ENCODE assay signal across 25 cellular contexts in the genomic region with DNA sequence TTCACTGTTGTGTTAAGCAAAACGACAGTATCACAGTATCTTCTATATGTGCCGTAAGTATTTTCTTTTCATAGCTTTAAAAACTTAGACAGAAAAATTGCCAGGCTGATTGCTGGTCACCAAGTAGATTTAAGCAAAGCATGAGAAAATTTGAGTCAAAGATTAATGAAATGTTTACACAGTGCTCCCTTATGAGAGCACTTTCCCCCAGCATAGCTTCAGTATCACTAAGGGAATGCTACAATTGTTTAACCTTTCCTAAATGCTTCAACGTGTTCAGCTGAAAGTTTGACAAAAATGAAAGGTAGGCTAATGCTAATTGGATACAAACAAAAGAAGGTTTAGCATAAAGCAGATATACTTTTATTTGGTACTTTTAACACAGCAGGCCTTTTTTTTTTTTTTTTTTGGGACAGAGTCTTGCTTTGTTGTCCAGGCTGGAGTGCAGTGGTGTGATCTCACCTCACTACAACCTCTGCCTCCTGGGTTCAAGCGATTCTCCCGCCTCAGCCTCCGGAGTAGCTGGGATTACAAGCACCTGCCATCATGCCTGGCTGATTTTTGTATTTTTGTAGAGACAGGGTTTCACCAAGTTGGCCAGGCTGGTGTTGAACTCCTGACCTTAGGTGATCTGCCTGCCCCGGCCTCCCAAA. TPM values are rescaled to one million over a fixed set of nuclear protein-coding genes. Genes with fewer than 3 reads are reported as not detected.
A peak's percentile ranks its signal among the peaks of the same experiment; 100 is the strongest.
DNase-seq lines count a peak whose midpoint lies in the region; TF ChIP-seq lines count a peak whose summit lies in the region.
"Had no signal": no experiment of that assay in that cellular context is flagged by ENCODE, and none has a peak within 500 bp of the region (broad histone marks: within the 10 kb centered on the region; RNA-seq: fewer than 3 reads in every experiment).

No MANE protein-coding gene starts in this region.

- H3K27me3 ChIP-seq in Caco-2 (replicated peaks; ENCODE audit: control insufficient read depth, insufficient read depth, low read length) = no peaks in the 10 kb centered on the region
- no peaks in the 10 kb centered on the region for H3K27me3 ChIP-seq in liver (ENCODE audit: control insufficient read depth in 4 of 4, insufficient read depth in 4 of 4, low read length in 3 of 4)
- no peaks in the 10 kb centered on the region for H3K27me3 ChIP-seq in CD8-positive, alpha-beta memory T cell (ENCODE audit: insufficient read depth, low read length, poor library complexity, severe bottlenecking)
- H3K27me3 ChIP-seq: BLaER1 treated with 17β-estradiol and CSF1 and Interleukin-3, amounts not matched to agents 10 nM and 100 nM; SJCRH30 had no signal

- no peak for DNase-seq in Caco-2
- DNase-seq in kidney glomerular epithelial cell (lab: John Stamatoyannopoulos, UW) = peak; percentile 20
- no peak for DNase-seq in progenitor cell of endocrine pancreas (ENCODE audit: low spot score, unreplicated experiment)
- no peak for DNase-seq in NOMO-1 (lab: John Stamatoyannopoulos, UW; ENCODE audit: unreplicated experiment in 2 of 2)
- DNase-seq in G401 (ENCODE audit: low spot score) = no peak
- DNase-seq in stimulated activated CD4-positive, alpha-beta T cell treated with anti-CD3 and anti-CD28 coated beads, Interleukin-4, amount 100 ng/mL, for 24 hours = no peak
- no peak for DNase-seq in CD8-positive, alpha-beta memory T cell
- DNase-seq: AML-193; CD4-positive, alpha-beta T cell; COR-L47; DMS79; EL; GF-D8; Karpas-422; NCI-H1105; NCI-H1436 treated with DMSO at 0.1 percent for 48 hours; NCI-H1930; NCI-H2107; NCI-H524; NCI-H82; NK-92 treated with Interleukin-12 subunit alpha and Interleukin-12 subunit beta, amount 100 ng/mL, for 24 hours; PC-9; SJCRH30 had no signal

- H3K4me1 ChIP-seq in Caco-2 = peaks cover 11% of the 10 kb centered on the region
- H3K4me1 ChIP-seq in liver (ENCODE audit: control insufficient read depth in 4 of 4, insufficient read depth in 4 of 4, low read length in 3 of 4) = peaks cover 10 to 32% (median 14%) of the 10 kb centered on the region in 4 donors
- H3K4me1 ChIP-seq in CD8-positive, alpha-beta memory T cell (ENCODE audit: insufficient read depth, low read length) = no peaks in the 10 kb centered on the region
- H3K4me1 ChIP-seq: BLaER1 treated with 17β-estradiol and CSF1 and Interleukin-3, amounts not matched to agents 10 nM and 100 nM; SJCRH30 had no signal

- TF ChIP-seq RAD21 in liver (IDR thresholded peaks at IDR 0.05) = peak; percentile 15 to 29

- no peak overlapping the region for H3K4me3 ChIP-seq in Caco-2 (ENCODE audit: low read depth, low read length)
- no peak overlapping the region for H3K4me3 ChIP-seq in liver (ENCODE audit: low read depth in 1 of 3, low read length in 3 of 3)
- no peak overlapping the region for H3K4me3 ChIP-seq in CD8-positive, alpha-beta memory T cell (ENCODE audit: low read length)
- H3K4me3 ChIP-seq: BLaER1 treated with 17β-estradiol and CSF1 and Interleukin-3, amounts not matched to agents 10 nM and 100 nM; PC-9; SJCRH30 had no signal

- POLR2A ChIA-PET in Caco-2 (lab: Charles Lee) = no interaction called here
- POLR2A ChIA-PET in CD8-positive, alpha-beta memory T cell (lab: Charles Lee) = no interaction called here

- in situ Hi-C loops in G401 (cut with HindIII; ENCODE audit: low sequenced_read_pairs) = no loop called here

- no peaks in the 10 kb centered on the region for H3K27me3 Mint-ChIP-seq in Caco-2 (ENCODE audit: insufficient read depth, unreplicated experiment)
- H3K27me3 Mint-ChIP-seq in progenitor cell of endocrine pancreas = no peaks in the 10 kb centered on the region
- H3K27me3 Mint-ChIP-seq in CD8-positive, alpha-beta memory T cell = no peaks in the 10 kb centered on the region
- H3K27me3 Mint-ChIP-seq: CD4-positive, alpha-beta T cell had no signal

- H3K36me3 ChIP-seq in Caco-2 (ENCODE audit: control insufficient read depth, insufficient read depth, low read length) = no peaks in the 10 kb centered on the region
- H3K36me3 ChIP-seq in liver (ENCODE audit: control insufficient read depth in 4 of 4, insufficient read depth in 3 of 4, low read depth in 1 of 4, low read length in 3 of 4) = peaks cover 2 to 18% (median 13%) of the 10 kb centered on the region in 4 donors
- no peaks in the 10 kb centered on the region for H3K36me3 ChIP-seq in CD8-positive, alpha-beta memory T cell (ENCODE audit: insufficient read depth, low read length)

- H3K4me3 Mint-ChIP-seq in Caco-2 (ENCODE audit: unreplicated experiment) (no peak overlapping the region), progenitor cell of endocrine pancreas (ENCODE audit: low read depth) (no peak overlapping the region)
- no peak overlapping the region for H3K4me3 Mint-ChIP-seq in CD8-positive, alpha-beta memory T cell
- H3K4me3 Mint-ChIP-seq: CD4-positive, alpha-beta T cell had no signal

- TF ChIP-seq CTCF in Caco-2 (IDR thresholded peaks at IDR 0.05; ENCODE audit: insufficient read depth in 1 of 2, low read depth in 1 of 2, low read length in 1 of 2, severe bottlenecking in 1 of 2, unreplicated experiment in 1 of 2) = no peak
- TF ChIP-seq CTCF in liver (IDR thresholded peaks at IDR 0.05; ENCODE audit: low read depth, low read length, missing input control) = no peak
- TF ChIP-seq CTCF in progenitor cell of endocrine pancreas (IDR thresholded peaks at IDR 0.05; ENCODE audit: unreplicated experiment) = no peak

- no peaks in the 10 kb centered on the region for H3K9me3 ChIP-seq in Caco-2
- no peaks in the 10 kb centered on the region for H3K9me3 ChIP-seq in liver (ENCODE audit: control insufficient read depth in 4 of 4, low read length in 3 of 4)
- no peaks in the 10 kb centered on the region for H3K9me3 ChIP-seq in CD8-positive, alpha-beta memory T cell (ENCODE audit: low read length)
- H3K9me3 ChIP-seq: BLaER1 treated with 17β-estradiol and CSF1 and Interleukin-3, amounts not matched to agents 10 nM and 100 nM; SJCRH30 had no signal

- H3K36me3 Mint-ChIP-seq in Caco-2 (ENCODE audit: insufficient read depth, unreplicated experiment) = no peaks in the 10 kb centered on the region
- peaks cover 12% of the 10 kb centered on the region for H3K36me3 Mint-ChIP-seq in progenitor cell of endocrine pancreas (ENCODE audit: insufficient read depth)
- H3K36me3 Mint-ChIP-seq in CD8-positive, alpha-beta memory T cell = peaks cover 2 to 28% (median 6%) of the 10 kb centered on the region in 3 donors

- WGBS in liver = 40% methylated on average over 7 of the region's 7 CpGs

- H3K4me1 Mint-ChIP-seq in Caco-2 (ENCODE audit: low read depth, unreplicated experiment) = no peaks in the 10 kb centered on the region
- peaks cover 16% of the 10 kb centered on the region for H3K4me1 Mint-ChIP-seq in progenitor cell of endocrine pancreas (ENCODE audit: low read depth)
- peaks cover 2 to 18% (median 11%) of the 10 kb centered on the region in 3 donors for H3K4me1 Mint-ChIP-seq in CD8-positive, alpha-beta memory T cell

- H3K9me3 Mint-ChIP-seq in Caco-2 (ENCODE audit: unreplicated experiment) (no peaks in the 10 kb centered on the region), progenitor cell of endocrine pancreas (ENCODE audit: low read depth) (no peaks in the 10 kb centered on the region)
- H3K9me3 Mint-ChIP-seq in CD8-positive, alpha-beta memory T cell = no peaks in the 10 kb centered on the region
- H3K9me3 Mint-ChIP-seq: CD4-positive, alpha-beta T cell had no signal

- peak overlapping the region; percentile 3 to 32 for H3K27ac ChIP-seq in liver (ENCODE audit: low read depth in 1 of 2, low read length in 2 of 2)
- no peak overlapping the region for H3K27ac ChIP-seq in CD8-positive, alpha-beta memory T cell (ENCODE audit: low read depth, low read length)
- H3K27ac ChIP-seq: BLaER1 treated with 17β-estradiol and CSF1 and Interleukin-3, amounts not matched to agents 10 nM and 100 nM; PC-9; SJCRH30 had no signal

- intact Hi-C loops in Caco-2 (cut with micrococcal nuclease; ENCODE audit: unreplicated experiment) = no loop called here

- no peak overlapping the region for H3K27ac Mint-ChIP-seq in Caco-2 (ENCODE audit: unreplicated experiment)
- peak overlapping the region; percentile 88 for H3K27ac Mint-ChIP-seq in progenitor cell of endocrine pancreas
- no peak overlapping the region for H3K27ac Mint-ChIP-seq in CD8-positive, alpha-beta memory T cell
- H3K27ac Mint-ChIP-seq: CD4-positive, alpha-beta T cell had no signal

- TSS peak; percentile 14 for BruUV-seq in Caco-2 (replicated peaks; lab: Mats Ljungman, UMichigan)

- H3K9ac ChIP-seq in liver (ENCODE audit: low read depth in 1 of 2, low read length in 2 of 2) = peak overlapping the region in 1 of 2 donors; percentile 47
- H3K9ac ChIP-seq: BLaER1 treated with 17β-estradiol and CSF1 and Interleukin-3, amounts not matched to agents 10 nM and 100 nM had no signal

- CTCF ChIA-PET in Caco-2 (lab: Charles Lee) = interaction anchor here (0.7 kb wide), 1 partner anchor 127 kb away, joined by 9 read pairs; no protein-coding TSS in a partner anchor
- CTCF ChIA-PET in CD8-positive, alpha-beta memory T cell (lab: Charles Lee) = no interaction called here

TF ChIP-seq in liver, 16 proteins besides CTCF, POLR2A, EP300 and RAD21 (continues in another document):
- TF ChIP-seq HNF4A (conservative IDR thresholded peaks at IDR 0.05) = peak; percentile 17 to 27
- TF ChIP-seq SP1 (IDR thresholded peaks at IDR 0.05) = no peak
- peak; percentile 44 for TF ChIP-seq YY1 (IDR thresholded peaks at IDR 0.05)
- TF ChIP-seq, protein P1, sequence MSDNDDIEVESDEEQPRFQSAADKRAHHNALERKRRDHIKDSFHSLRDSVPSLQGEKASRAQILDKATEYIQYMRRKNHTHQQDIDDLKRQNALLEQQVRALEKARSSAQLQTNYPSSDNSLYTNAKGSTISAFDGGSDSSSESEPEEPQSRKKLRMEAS (IDR thresholded peaks at IDR 0.05) = no peak
- TF ChIP-seq JUND (IDR thresholded peaks at IDR 0.05) = peak in 1 of 2 donors; percentile 23
- TF ChIP-seq FOXA2 (IDR thresholded peaks at IDR 0.05) = peak; percentile 58
- TF ChIP-seq GABPA (IDR thresholded peaks at IDR 0.05 in 1 of 2, conservative IDR thresholded peaks at IDR 0.05 in 1 of 2) = no peak

RNA-seq across cellular contexts. Expression of gene PCCA, which starts 23.4 kb away (rescaled TPM):
- total RNA-seq in Caco-2 (2022) = 38.5 and 39.9 TPM in 2 replicates
- 100 to 1,000 TPM in 1 of 2 donors, 10 to 100 TPM in 1; 30.1 to 160 TPM for total RNA-seq in liver
- polyA plus RNA-seq in liver = 10 to 100 TPM; 70.3 to 82.3 TPM
- total RNA-seq in progenitor cell of endocrine pancreas = 48.1 and 50.4 TPM in 2 replicates
- 15.4 and 22.1 TPM in 2 replicates for total RNA-seq in G401 (2014; rRNA removed; shearing (Covaris generic))
- 1 to 10 TPM; 6.1 to 6.2 TPM for total RNA-seq in CD8-positive, alpha-beta memory T cell
- polyA plus RNA-seq in CD8-positive, alpha-beta memory T cell = 9.5 TPM
